In genomic region chr3:191434036-191434435, GRCh38 we compare ENCODE assay signal across 37 cellular contexts. TPM values are rescaled to one million over a fixed set of nuclear protein-coding genes. Genes with fewer than 3 reads are reported as not detected.
"Had no signal": no experiment of that assay in that cellular context is flagged by ENCODE, and none has a peak within 500 bp of the region (broad histone marks: within the 10 kb centered on the region; RNA-seq: fewer than 3 reads in every experiment).

No MANE protein-coding gene starts in this region.

- H2AFZ ChIP-seq: parathyroid adenoma had no signal

- H3K36me3 Mint-ChIP-seq: naive thymus-derived CD8-positive, alpha-beta T cell; natural killer cell treated with Interleukin-12 subunit alpha and Interleukin-12 subunit beta and Interleukin-15 and Interleukin-18, amount 100 ng/mL, for 72 hours; type B pancreatic cell had no signal

- H3K9me3 Mint-ChIP-seq: nephron progenitor cell, neural crest cell, type B pancreatic cell had no signal

- H3K4me3 Mint-ChIP-seq: naive thymus-derived CD8-positive, alpha-beta T cell; natural killer cell treated with Interleukin-12 subunit alpha and Interleukin-12 subunit beta and Interleukin-15 and Interleukin-18, amount 100 ng/mL, for 72 hours; nephron progenitor cell; neural crest cell; stimulated activated memory B cell treated with anti-CD40 and anti-IgM and Interleukin-4, amounts not matched to agents 10 μg/mL and 1 μg/mL and 100 μg/mL, for 72 hours; stimulated activated naive CD8-positive, alpha-beta T cell treated with anti-CD3 and anti-CD28 coated beads, Interleukin-15, amount 100 ng/mL, for 72 hours; type B pancreatic cell had no signal

- H3K27ac ChIP-seq: neutrophil, ovary, parathyroid adenoma, psoas muscle, skin epidermis, spleen, suprapubic skin, testis, tibial artery, transverse colon, upper lobe of right lung, uterus had no signal

- H3K27ac Mint-ChIP-seq: naive thymus-derived CD8-positive, alpha-beta T cell; natural killer cell treated with Interleukin-12 subunit alpha and Interleukin-12 subunit beta and Interleukin-15 and Interleukin-18, amount 100 ng/mL, for 72 hours; nephron progenitor cell; progenitor cell of endocrine pancreas; stimulated activated memory B cell treated with anti-CD40 and anti-IgM and Interleukin-4, amounts not matched to agents 10 μg/mL and 1 μg/mL and 100 μg/mL, for 72 hours; stimulated activated naive CD8-positive, alpha-beta T cell treated with anti-CD3 and anti-CD28 coated beads, Interleukin-15, amount 100 ng/mL, for 72 hours; type B pancreatic cell had no signal

- H3K9me3 ChIP-seq: neutrophil, ovary, suprapubic skin, testis, tibial artery, transverse colon, upper lobe of right lung, uterus had no signal

- H3K4me1 ChIP-seq: parathyroid adenoma, psoas muscle, spleen, suprapubic skin, testis, tibial artery, transverse colon, upper lobe of right lung, uterus had no signal

- H3K4me3 ChIP-seq: ovary, psoas muscle, skin epidermis, smooth muscle cell, spleen, suprapubic skin, testis, tibial artery, transverse colon, upper lobe of right lung, uterus had no signal

- H3K27me3 ChIP-seq: neutrophil, ovary, spleen, suprapubic skin, testis, tibial artery, transverse colon, uterus had no signal

- H3K4me1 Mint-ChIP-seq: naive thymus-derived CD8-positive, alpha-beta T cell; nephron progenitor cell; neural crest cell; stimulated activated naive CD8-positive, alpha-beta T cell treated with anti-CD3 and anti-CD28 coated beads, Interleukin-15, amount 100 ng/mL, for 72 hours had no signal

- H3K27me3 Mint-ChIP-seq: natural killer cell treated with Interleukin-12 subunit alpha and Interleukin-12 subunit beta and Interleukin-15 and Interleukin-18, amount 100 ng/mL, for 72 hours; stimulated activated naive CD8-positive, alpha-beta T cell treated with anti-CD3 and anti-CD28 coated beads, Interleukin-15, amount 100 ng/mL, for 72 hours; type B pancreatic cell had no signal

- DNase-seq: naive thymus-derived CD8-positive, alpha-beta T cell; nephron progenitor cell; nucleus accumbens; ovary; posterior cingulate gyrus; psoas muscle; right cardiac atrium; spleen; stimulated activated CD4-positive, alpha-beta T cell treated with anti-CD3 and anti-CD28 coated beads, Interleukin-12 subunit alpha, Interleukin-12 subunit beta, amount 100 ng/mL, for 4 hours; stimulated activated CD4-positive, alpha-beta T cell treated with anti-CD3 and anti-CD28 coated beads, Interleukin-1b, Interleukin-23, amount 100 ng/mL, for 48 hours; stimulated activated CD4-positive, alpha-beta T cell treated with anti-CD3 and anti-CD28 coated beads, Interleukin-4, amount 100 ng/mL, for 1 hour; stimulated activated CD4-positive, alpha-beta T cell treated with anti-CD3 and anti-CD28 coated beads, Interleukin-4, amount 100 ng/mL, for 4 hours; stimulated activated CD8-positive, alpha-beta memory T cell treated with anti-CD3 and anti-CD28 coated beads, Interleukin-4, amount 100 ng/mL, for 48 hours; stimulated activated naive CD4-positive, alpha-beta T cell; stimulated activated naive CD8-positive, alpha-beta T cell treated with anti-CD3 and anti-CD28 coated beads, Interleukin-15, amount 100 ng/mL, for 72 hours; stimulated activated naive CD8-positive, alpha-beta T cell treated with anti-CD3 and anti-CD28 coated beads, Interleukin-15, Interleukin-2, amounts not matched to agents 100 U/mL and 50 U/mL, for 24 hours; substantia nigra; testis; tibial artery; transverse colon; upper lobe of right lung; uterus had no signal

- H3K9ac ChIP-seq: parathyroid adenoma had no signal

- H3K36me3 ChIP-seq: neutrophil, ovary, spleen, suprapubic skin, tibial artery, transverse colon, upper lobe of right lung, uterus had no signal

- ATAC-seq: naive thymus-derived CD8-positive, alpha-beta T cell; natural killer cell treated with Interleukin-12 subunit alpha and Interleukin-12 subunit beta and Interleukin-15 and Interleukin-18, amount 100 ng/mL, for 72 hours; psoas muscle; right cardiac atrium; sciatic nerve; stimulated activated memory B cell treated with anti-CD40 and anti-IgM and Interleukin-4, amounts not matched to agents 10 μg/mL and 1 μg/mL and 100 μg/mL, for 72 hours; stimulated activated naive CD8-positive, alpha-beta T cell treated with anti-CD3 and anti-CD28 coated beads, Interleukin-15, amount 100 ng/mL, for 72 hours; stimulated activated naive CD8-positive, alpha-beta T cell treated with anti-CD3 and anti-CD28 coated beads, Interleukin-15, Interleukin-2, amounts not matched to agents 100 U/mL and 50 U/mL, for 24 hours; upper lobe of right lung had no signal

- H3K79me2 ChIP-seq: parathyroid adenoma had no signal

- H3K4me2 ChIP-seq: smooth muscle cell had no signal

RNA-seq across cellular contexts. Expression of gene PYDC2, which starts 26.9 kb away (rescaled TPM):
- total RNA-seq: naive thymus-derived CD8-positive, alpha-beta T cell; natural killer cell treated with Interleukin-12 subunit alpha and Interleukin-12 subunit beta and Interleukin-15 and Interleukin-18, amount 100 ng/mL, for 72 hours; neural crest cell; osteoblast; progenitor cell of endocrine pancreas; psoas muscle; renal cortical epithelial cell; right cardiac atrium; sciatic nerve; smooth muscle cell; spleen; suprapubic skin; testis; transverse colon; upper lobe of right lung; urinary bladder; uterus had no signal
- polyA plus RNA-seq: naive thymus-derived CD8-positive, alpha-beta T cell; ovary; psoas muscle; right cardiac atrium; smooth muscle cell; spleen; thymus; urinary bladder had no signal
